In the genomic region with DNA sequence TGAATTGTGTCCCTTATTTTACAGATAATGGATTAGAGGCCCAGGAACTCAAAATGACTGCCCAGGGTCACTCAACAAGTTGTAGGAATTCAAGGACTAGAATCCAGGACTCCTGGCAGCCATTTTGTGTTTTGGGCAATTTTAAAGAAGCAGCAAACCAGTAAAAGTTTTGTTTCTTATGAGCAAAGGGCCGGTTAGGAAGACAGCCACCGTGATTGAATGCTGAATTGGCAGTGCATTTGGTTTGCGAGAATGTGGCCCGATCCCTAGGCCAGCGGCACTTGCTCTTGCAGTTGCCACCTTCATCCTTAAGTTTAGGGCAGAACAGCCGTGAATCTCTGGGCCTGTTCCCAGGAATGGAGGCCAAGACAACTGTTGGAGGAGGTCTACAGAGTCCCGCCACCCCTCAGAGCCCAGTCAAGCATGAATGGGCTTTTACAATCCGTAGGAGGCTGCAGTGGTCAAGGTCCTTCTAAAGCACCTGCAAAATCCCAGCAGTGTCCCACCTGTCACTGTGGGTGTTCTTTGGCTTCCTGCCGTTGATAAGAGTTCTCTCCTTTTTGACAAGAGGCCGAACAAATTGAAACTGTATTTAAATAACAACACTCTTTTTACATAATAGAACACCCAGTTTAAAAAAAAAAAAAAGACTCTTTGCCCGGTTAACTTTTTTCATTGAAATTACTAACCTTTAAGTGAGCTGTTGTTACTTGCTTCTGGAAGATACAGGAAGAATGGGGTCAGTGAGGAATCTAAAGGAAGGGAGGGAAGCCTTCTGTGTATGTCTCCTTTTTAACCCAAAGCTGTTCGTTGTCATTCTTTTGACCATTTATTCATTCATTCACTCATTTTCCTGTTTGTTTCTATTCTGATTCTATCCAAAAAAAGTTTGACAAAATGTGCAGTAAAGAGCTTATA, we compare ENCODE assay signal across 13 cellular contexts.
A peak's percentile ranks its signal among the peaks of the same experiment; 100 is the strongest.
DNase-seq lines count a peak whose midpoint lies in the region; ATAC-seq and TF ChIP-seq lines count a peak whose summit lies in the region.
"Had no signal": no experiment of that assay in that cellular context is flagged by ENCODE, and none has a peak within 500 bp of the region (broad histone marks: within the 10 kb centered on the region; RNA-seq: fewer than 3 reads in every experiment).

No MANE protein-coding gene starts in this region.

- TF ChIP-seq CTCF in WI38 (IDR thresholded peaks at IDR 0.05; ENCODE audit: low read depth, low read length) = no peak

- no peak overlapping the region for H3K27ac Mint-ChIP-seq in activated CD4-positive, alpha-beta T cell treated with anti-CD3 and anti-CD28 coated beads for 36 hours
- H3K27ac Mint-ChIP-seq: CD4-positive, alpha-beta T cell; stimulated activated naive B cell treated with anti-CD40 and anti-IgM and Interleukin-4, amounts not matched to agents 10 μg/mL and 1 μg/mL and 100 μg/mL, for 72 hours had no signal

- no peaks in the 10 kb centered on the region for H3K27me3 Mint-ChIP-seq in activated CD4-positive, alpha-beta T cell treated with anti-CD3 and anti-CD28 coated beads for 36 hours
- H3K27me3 Mint-ChIP-seq: CD4-positive, alpha-beta T cell; stimulated activated naive B cell treated with anti-CD40 and anti-IgM and Interleukin-4, amounts not matched to agents 10 μg/mL and 1 μg/mL and 100 μg/mL, for 72 hours had no signal

- no peaks in the 10 kb centered on the region for H3K9me3 ChIP-seq in iPS DF 6.9 (ENCODE audit: control insufficient read depth, insufficient read depth, low read length)
- H3K9me3 ChIP-seq: spleen had no signal

- no peaks in the 10 kb centered on the region for H3K36me3 ChIP-seq in iPS DF 6.9 (ENCODE audit: control insufficient read depth, insufficient read depth, low read length)
- H3K36me3 ChIP-seq in rectal smooth muscle tissue (ENCODE audit: control insufficient read depth, insufficient read depth, low read length) = no peaks in the 10 kb centered on the region

- H3K9ac ChIP-seq in rectal smooth muscle tissue (ENCODE audit: low read length) = no peak overlapping the region

- H3K4me3 ChIP-seq in WI38 (ENCODE audit: low read depth, low read length) = peak overlapping the region; percentile 49
- H3K4me3 ChIP-seq in iPS DF 6.9 (ENCODE audit: low read length) = no peak overlapping the region
- peak overlapping the region; percentile 45 for H3K4me3 ChIP-seq in rectal smooth muscle tissue (ENCODE audit: low read length)
- H3K4me3 ChIP-seq: spleen had no signal

- H3K9me3 Mint-ChIP-seq in activated CD4-positive, alpha-beta T cell treated with anti-CD3 and anti-CD28 coated beads for 36 hours (ENCODE audit: low read depth) = no peaks in the 10 kb centered on the region
- H3K9me3 Mint-ChIP-seq: CD4-positive, alpha-beta T cell; stimulated activated naive B cell treated with anti-CD40 and anti-IgM and Interleukin-4, amounts not matched to agents 10 μg/mL and 1 μg/mL and 100 μg/mL, for 72 hours had no signal

- H3K36me3 Mint-ChIP-seq in activated CD4-positive, alpha-beta T cell treated with anti-CD3 and anti-CD28 coated beads for 36 hours (ENCODE audit: low read depth) = peaks cover 4% of the 10 kb centered on the region
- H3K36me3 Mint-ChIP-seq: stimulated activated naive B cell treated with anti-CD40 and anti-IgM and Interleukin-4, amounts not matched to agents 10 μg/mL and 1 μg/mL and 100 μg/mL, for 72 hours had no signal

- POLR2A ChIA-PET in activated CD4-positive, alpha-beta T cell treated with anti-CD3 and anti-CD28 coated beads for 36 hours (lab: Charles Lee) = interaction anchor here (0.6 kb wide), 1 partner anchor 163 kb away, joined by 4 read pairs; no protein-coding TSS in a partner anchor

- intact Hi-C loops in activated CD4-positive, alpha-beta T cell treated with anti-CD3 and anti-CD28 coated beads for 36 hours (cut with DNase I, micrococcal nuclease) = no loop called here

- peak; percentile 13 for DNase-seq in GM03348 (ENCODE audit: low spot score)
- DNase-seq in iPS DF 6.9 (ENCODE audit: low read depth, low spot score) = peak; percentile 79
- no peak for DNase-seq in activated CD4-positive, alpha-beta T cell treated with anti-CD3 and anti-CD28 coated beads for 36 hours
- DNase-seq: activated T-cell treated with anti-CD3 and anti-CD28 coated beads, Interleukin-2, amount 50 U/mL, for 48 hours; CD4-positive, alpha-beta T cell; cerebellar nuclear complex; spleen; stimulated activated naive B cell treated with anti-CD40 and anti-IgM and Interleukin-4, amounts not matched to agents 10 μg/mL and 1 μg/mL and 100 μg/mL, for 72 hours had no signal

- H3K4me1 ChIP-seq in iPS DF 6.9 (ENCODE audit: control insufficient read depth, insufficient read depth, low read length) (peaks cover 17% of the 10 kb centered on the region; the same call in 1 of the 2 replicates), rectal smooth muscle tissue (ENCODE audit: control insufficient read depth, insufficient read depth, low read length) (peaks cover 33% of the 10 kb centered on the region)

- WGBS in iPS DF 6.9 (ENCODE audit: insufficient coverage, insufficient read length) = no CpG with 5 or more reads among the region's 12 CpGs

- no peaks in the 10 kb centered on the region for H3K4me1 Mint-ChIP-seq in activated CD4-positive, alpha-beta T cell treated with anti-CD3 and anti-CD28 coated beads for 36 hours

- no peaks in the 10 kb centered on the region for H3K27me3 ChIP-seq in iPS DF 6.9 (ENCODE audit: control insufficient read depth, insufficient read depth, low read length)
- H3K27me3 ChIP-seq in rectal smooth muscle tissue (ENCODE audit: control insufficient read depth, insufficient read depth, low read length) = no peaks in the 10 kb centered on the region
- H3K27me3 ChIP-seq: spleen had no signal

- CTCF ChIA-PET in activated CD4-positive, alpha-beta T cell treated with anti-CD3 and anti-CD28 coated beads for 36 hours (lab: Charles Lee) = interaction anchor here (0.7 kb wide), 1 partner anchor 22 kb away, joined by 4 read pairs; no protein-coding TSS in a partner anchor

- no peak for ATAC-seq in esophagus mucosa
- no peak for ATAC-seq in HG02763 (IDR thresholded peaks at IDR 0.05; ENCODE audit: unreplicated experiment)
- no peak for ATAC-seq in GM19397 (IDR thresholded peaks at IDR 0.05; ENCODE audit: unreplicated experiment)
- no peak for ATAC-seq in activated CD4-positive, alpha-beta T cell treated with anti-CD3 and anti-CD28 coated beads for 36 hours
- ATAC-seq: stimulated activated naive B cell treated with anti-CD40 and anti-IgM and Interleukin-4, amounts not matched to agents 10 μg/mL and 1 μg/mL and 100 μg/mL, for 72 hours had no signal

- H3K4me3 Mint-ChIP-seq in activated CD4-positive, alpha-beta T cell treated with anti-CD3 and anti-CD28 coated beads for 36 hours = no peak overlapping the region
- H3K4me3 Mint-ChIP-seq: CD4-positive, alpha-beta T cell; stimulated activated naive B cell treated with anti-CD40 and anti-IgM and Interleukin-4, amounts not matched to agents 10 μg/mL and 1 μg/mL and 100 μg/mL, for 72 hours had no signal

- peak overlapping the region; percentile 9 for H3K27ac ChIP-seq in iPS DF 6.9 (ENCODE audit: low read length)
- H3K27ac ChIP-seq in rectal smooth muscle tissue (ENCODE audit: low read depth, low read length) = peak overlapping the region; percentile 27
- H3K27ac ChIP-seq: spleen had no signal
